ENCODE assay signal across 15 cellular contexts in genomic region chr9:112245126-112245525, GRCh38.
A peak's percentile ranks its signal among the peaks of the same experiment; 100 is the strongest.
DNase-seq lines count a peak whose midpoint lies in the region; ATAC-seq, FAIRE-seq and TF ChIP-seq lines count a peak whose summit lies in the region.
"Had no signal": no experiment of that assay in that cellular context is flagged by ENCODE, and none has a peak within 500 bp of the region (broad histone marks: within the 10 kb centered on the region; RNA-seq: fewer than 3 reads in every experiment).

No MANE protein-coding gene starts in this region.

- H2BK5ac ChIP-seq in mesenchymal stem cell (ENCODE audit: low read depth, low read length, poor library complexity, severe bottlenecking) = no peak overlapping the region

- H3K14ac ChIP-seq in mesenchymal stem cell (ENCODE audit: low read length in 2 of 2) = no peak overlapping the region

- H3K4me3 ChIP-seq in LNCaP clone FGC (ENCODE audit: low read depth, low read length) (no peak overlapping the region), SJSA1 (no peak overlapping the region), mesenchymal stem cell (ENCODE audit: insufficient read depth in 1 of 2, low read depth in 1 of 2, low read length in 2 of 2) (no peak overlapping the region), small intestine (ENCODE audit: low read depth in 1 of 2, low read length in 2 of 2) (no peak overlapping the region)
- H3K4me3 ChIP-seq: BLaER1 treated with 17β-estradiol and CSF1 and Interleukin-3, amounts not matched to agents 10 nM and 100 nM; GM12878 had no signal

- DNase-seq in LNCaP clone FGC (ENCODE audit: low read depth) (peak; percentile 2), SJSA1 (ENCODE audit: low read depth in 1 of 2, low spot score in 2 of 2) (peak; percentile 38 to 44), fibroblast of gingiva (ENCODE audit: low read depth) (peak; percentile 83), mesenchymal stem cell (peak; percentile 17), small intestine (no peak)
- no peak for DNase-seq in activated naive CD4-positive, alpha-beta T cell treated with anti-CD3 and anti-CD28 coated beads, Interleukin-2, amount 50 U/mL, for 72 hours (ENCODE audit: low spot score in 2 of 2)
- DNase-seq: Calu3; CD8-positive, alpha-beta T cell; DMS79 treated with DMSO at 0.1 percent for 48 hours; GF-D8; H9 had no signal

- H3K27ac ChIP-seq in SJSA1 = no peak overlapping the region
- H3K27ac ChIP-seq in mesenchymal stem cell (ENCODE audit: low read length, poor library complexity, severe bottlenecking) = no peak overlapping the region
- no peak overlapping the region for H3K27ac ChIP-seq in small intestine (ENCODE audit: low read depth in 1 of 2, low read length in 1 of 2)
- H3K27ac ChIP-seq: BLaER1 treated with 17β-estradiol and CSF1 and Interleukin-3, amounts not matched to agents 10 nM and 100 nM had no signal

- H3K4me1 ChIP-seq in SJSA1 (replicated peaks) = peaks cover 32% of the 10 kb centered on the region
- no peaks in the 10 kb centered on the region for H3K4me1 ChIP-seq in mesenchymal stem cell (ENCODE audit: control insufficient read depth, insufficient read depth, low read depth, low read length)
- no peaks in the 10 kb centered on the region for H3K4me1 ChIP-seq in small intestine (ENCODE audit: control insufficient read depth in 2 of 2, insufficient read depth in 1 of 2, low read depth in 1 of 2, low read length in 1 of 2)
- H3K4me1 ChIP-seq: BLaER1 treated with 17β-estradiol and CSF1 and Interleukin-3, amounts not matched to agents 10 nM and 100 nM had no signal

- no peak overlapping the region for H2BK12ac ChIP-seq in mesenchymal stem cell (ENCODE audit: low read length in 2 of 2)

- H3K27ac Mint-ChIP-seq in activated naive CD4-positive, alpha-beta T cell treated with anti-CD3 and anti-CD28 coated beads, Interleukin-2, amount 50 U/mL, for 72 hours = no peak overlapping the region
- H3K27ac Mint-ChIP-seq: B cell; CD8-positive, alpha-beta T cell; H9 had no signal

- no peak overlapping the region for H2BK15ac ChIP-seq in mesenchymal stem cell (ENCODE audit: low read depth, poor library complexity, severe bottlenecking)

- no peak overlapping the region for H3K9ac ChIP-seq in mesenchymal stem cell (ENCODE audit: low read length)
- H3K9ac ChIP-seq: BLaER1 treated with 17β-estradiol and CSF1 and Interleukin-3, amounts not matched to agents 10 nM and 100 nM had no signal

- 86% methylated on average over 2 of the region's 5 CpGs for WGBS in mesenchymal stem cell
- WGBS in small intestine, 3 donors = 88 to 93% (median 93%) methylated on average over 5 of the region's 5 CpGs

- no peak overlapping the region for H2BK120ac ChIP-seq in mesenchymal stem cell (ENCODE audit: low read depth, low read length)

- H3K9me3 Mint-ChIP-seq in activated naive CD4-positive, alpha-beta T cell treated with anti-CD3 and anti-CD28 coated beads, Interleukin-2, amount 50 U/mL, for 72 hours = no peaks in the 10 kb centered on the region
- H3K9me3 Mint-ChIP-seq: CD8-positive, alpha-beta T cell; H9 had no signal

- H2AFZ ChIP-seq in mesenchymal stem cell (ENCODE audit: low read depth, low read length) = no peak overlapping the region

- H3K4me2 ChIP-seq in mesenchymal stem cell (ENCODE audit: low read length, poor library complexity, severe bottlenecking) = no peak overlapping the region
- H3K4me2 ChIP-seq: BLaER1 treated with 17β-estradiol and CSF1 and Interleukin-3, amounts not matched to agents 10 nM and 100 nM had no signal

- no peak overlapping the region for H3K4ac ChIP-seq in mesenchymal stem cell (ENCODE audit: low read depth in 1 of 2, low read length in 2 of 2)

- peaks cover 4 to 10% of the 10 kb centered on the region in 2 donors for H3K36me3 Mint-ChIP-seq in activated naive CD4-positive, alpha-beta T cell treated with anti-CD3 and anti-CD28 coated beads, Interleukin-2, amount 50 U/mL, for 72 hours

- no peak for FAIRE-seq in small intestine (lab: Jason Lieb, UNC)
- FAIRE-seq: GM12878, H1 had no signal

- H4K8ac ChIP-seq in mesenchymal stem cell (ENCODE audit: low read length) = no peak overlapping the region

- no peak overlapping the region for H3K18ac ChIP-seq in mesenchymal stem cell (ENCODE audit: low read depth in 1 of 2, low read length in 2 of 2)

- no peak overlapping the region for H4K91ac ChIP-seq in mesenchymal stem cell (ENCODE audit: low read length)

- H3K9me3 ChIP-seq in SJSA1 (replicated peaks) = no peaks in the 10 kb centered on the region
- H3K9me3 ChIP-seq in mesenchymal stem cell (ENCODE audit: control insufficient read depth, low read length) = no peaks in the 10 kb centered on the region
- no peaks in the 10 kb centered on the region for H3K9me3 ChIP-seq in small intestine (ENCODE audit: control insufficient read depth, low read depth)

- no peak for ATAC-seq in activated naive CD4-positive, alpha-beta T cell treated with anti-CD3 and anti-CD28 coated beads, Interleukin-2, amount 50 U/mL, for 72 hours
- ATAC-seq: CD8-positive, alpha-beta T cell; GM12878 had no signal

- H2AK5ac ChIP-seq in mesenchymal stem cell (ENCODE audit: low read length, severe bottlenecking) = no peak overlapping the region

- no peak overlapping the region for H3K23ac ChIP-seq in mesenchymal stem cell (ENCODE audit: low read length in 2 of 2)

- H3K27me3 ChIP-seq in SJSA1 (replicated peaks) = no peaks in the 10 kb centered on the region
- no peaks in the 10 kb centered on the region for H3K27me3 ChIP-seq in mesenchymal stem cell (ENCODE audit: control insufficient read depth in 1 of 2, insufficient read depth in 1 of 2, low read length in 2 of 2)
- no peaks in the 10 kb centered on the region for H3K27me3 ChIP-seq in small intestine (ENCODE audit: control insufficient read depth in 2 of 2, insufficient read depth in 2 of 2, low read length in 2 of 2)
- H3K27me3 ChIP-seq: BLaER1 treated with 17β-estradiol and CSF1 and Interleukin-3, amounts not matched to agents 10 nM and 100 nM had no signal

- peaks cover 14% of the 10 kb centered on the region for H3K79me1 ChIP-seq in mesenchymal stem cell (replicated peaks; ENCODE audit: low read length, poor library complexity, severe bottlenecking)

- H3K36me3 ChIP-seq in SJSA1 = peaks cover 12% of the 10 kb centered on the region
- peaks cover 10 to 15% of the 10 kb centered on the region in 2 experiments for H3K36me3 ChIP-seq in mesenchymal stem cell (ENCODE audit: control insufficient read depth in 1 of 2, insufficient read depth in 2 of 2, low read depth in 1 of 2, low read length in 2 of 2)
- peaks cover 0 to 6% of the 10 kb centered on the region in 2 donors for H3K36me3 ChIP-seq in small intestine (ENCODE audit: control insufficient read depth in 2 of 2, insufficient read depth in 2 of 2, low read length in 2 of 2)

- TF ChIP-seq CTCF in LNCaP clone FGC (IDR thresholded peaks at IDR 0.05; ENCODE audit: control insufficient read depth, extremely low read depth, insufficient read depth) = no peak

Comparison
In these comparisons a context has a peak if more than half of its experiments do, and no peak if none do; other contexts are left out.
1. DNase-seq: peak in LNCaP clone FGC (single experiment), SJSA1 (2 of 2), fibroblast of gingiva (single experiment) and mesenchymal stem cell (single experiment); none in small intestine (single experiment) and activated naive CD4-positive, alpha-beta T cell treated with anti-CD3 and anti-CD28 coated beads, Interleukin-2, amount 50 U/mL, for 72 hours (0 of 2).